ENCODE assay signal across 1 cellular context in the genomic region with DNA sequence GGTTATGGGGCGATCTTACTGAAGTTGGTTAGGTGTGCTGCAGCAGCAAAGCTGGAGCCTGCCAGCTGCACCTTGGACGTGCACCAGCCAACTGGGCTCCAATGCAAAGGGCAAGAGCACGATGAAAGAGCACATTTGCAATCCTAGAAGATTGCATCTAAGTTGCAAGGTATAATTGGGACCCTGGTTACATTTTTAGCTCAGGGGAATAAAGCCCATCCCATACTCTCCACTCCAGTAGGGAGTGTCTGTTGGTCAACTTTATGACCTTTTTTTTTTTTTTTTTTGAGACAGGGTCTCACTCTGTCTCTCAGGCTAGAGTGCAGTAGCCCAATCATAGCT.
TF ChIP-seq lines count a peak whose summit lies in the region.

No MANE protein-coding gene starts in this region.

TF ChIP-seq in GM12878, 131 proteins besides CTCF, POLR2A, EP300 and RAD21:
- TF ChIP-seq ZBED1 (IDR thresholded peaks at IDR 0.05; ENCODE audit: borderline replicate concordance), result 0 out of 2 replicates have a peak, but pooled peaks have one; percentile 35
- TF ChIP-seq, protein P1, sequence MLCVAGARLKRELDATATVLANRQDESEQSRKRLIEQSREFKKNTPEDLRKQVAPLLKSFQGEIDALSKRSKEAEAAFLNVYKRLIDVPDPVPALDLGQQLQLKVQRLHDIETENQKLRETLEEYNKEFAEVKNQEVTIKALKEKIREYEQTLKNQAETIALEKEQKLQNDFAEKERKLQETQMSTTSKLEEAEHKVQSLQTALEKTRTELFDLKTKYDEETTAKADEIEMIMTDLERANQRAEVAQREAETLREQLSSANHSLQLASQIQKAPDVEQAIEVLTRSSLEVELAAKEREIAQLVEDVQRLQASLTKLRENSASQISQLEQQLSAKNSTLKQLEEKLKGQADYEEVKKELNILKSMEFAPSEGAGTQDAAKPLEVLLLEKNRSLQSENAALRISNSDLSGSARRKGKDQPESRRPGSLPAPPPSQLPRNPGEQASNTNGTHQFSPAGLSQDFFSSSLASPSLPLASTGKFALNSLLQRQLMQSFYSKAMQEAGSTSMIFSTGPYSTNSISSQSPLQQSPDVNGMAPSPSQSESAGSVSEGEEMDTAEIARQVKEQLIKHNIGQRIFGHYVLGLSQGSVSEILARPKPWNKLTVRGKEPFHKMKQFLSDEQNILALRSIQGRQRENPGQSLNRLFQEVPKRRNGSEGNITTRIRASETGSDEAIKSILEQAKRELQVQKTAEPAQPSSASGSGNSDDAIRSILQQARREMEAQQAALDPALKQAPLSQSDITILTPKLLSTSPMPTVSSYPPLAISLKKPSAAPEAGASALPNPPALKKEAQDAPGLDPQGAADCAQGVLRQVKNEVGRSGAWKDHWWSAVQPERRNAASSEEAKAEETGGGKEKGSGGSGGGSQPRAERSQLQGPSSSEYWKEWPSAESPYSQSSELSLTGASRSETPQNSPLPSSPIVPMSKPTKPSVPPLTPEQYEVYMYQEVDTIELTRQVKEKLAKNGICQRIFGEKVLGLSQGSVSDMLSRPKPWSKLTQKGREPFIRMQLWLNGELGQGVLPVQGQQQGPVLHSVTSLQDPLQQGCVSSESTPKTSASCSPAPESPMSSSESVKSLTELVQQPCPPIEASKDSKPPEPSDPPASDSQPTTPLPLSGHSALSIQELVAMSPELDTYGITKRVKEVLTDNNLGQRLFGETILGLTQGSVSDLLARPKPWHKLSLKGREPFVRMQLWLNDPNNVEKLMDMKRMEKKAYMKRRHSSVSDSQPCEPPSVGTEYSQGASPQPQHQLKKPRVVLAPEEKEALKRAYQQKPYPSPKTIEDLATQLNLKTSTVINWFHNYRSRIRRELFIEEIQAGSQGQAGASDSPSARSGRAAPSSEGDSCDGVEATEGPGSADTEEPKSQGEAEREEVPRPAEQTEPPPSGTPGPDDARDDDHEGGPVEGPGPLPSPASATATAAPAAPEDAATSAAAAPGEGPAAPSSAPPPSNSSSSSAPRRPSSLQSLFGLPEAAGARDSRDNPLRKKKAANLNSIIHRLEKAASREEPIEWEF (IDR thresholded peaks at IDR 0.05; ENCODE audit: insufficient replicate concordance, low read depth, low read length), result no peak
- TF ChIP-seq, protein P2, sequence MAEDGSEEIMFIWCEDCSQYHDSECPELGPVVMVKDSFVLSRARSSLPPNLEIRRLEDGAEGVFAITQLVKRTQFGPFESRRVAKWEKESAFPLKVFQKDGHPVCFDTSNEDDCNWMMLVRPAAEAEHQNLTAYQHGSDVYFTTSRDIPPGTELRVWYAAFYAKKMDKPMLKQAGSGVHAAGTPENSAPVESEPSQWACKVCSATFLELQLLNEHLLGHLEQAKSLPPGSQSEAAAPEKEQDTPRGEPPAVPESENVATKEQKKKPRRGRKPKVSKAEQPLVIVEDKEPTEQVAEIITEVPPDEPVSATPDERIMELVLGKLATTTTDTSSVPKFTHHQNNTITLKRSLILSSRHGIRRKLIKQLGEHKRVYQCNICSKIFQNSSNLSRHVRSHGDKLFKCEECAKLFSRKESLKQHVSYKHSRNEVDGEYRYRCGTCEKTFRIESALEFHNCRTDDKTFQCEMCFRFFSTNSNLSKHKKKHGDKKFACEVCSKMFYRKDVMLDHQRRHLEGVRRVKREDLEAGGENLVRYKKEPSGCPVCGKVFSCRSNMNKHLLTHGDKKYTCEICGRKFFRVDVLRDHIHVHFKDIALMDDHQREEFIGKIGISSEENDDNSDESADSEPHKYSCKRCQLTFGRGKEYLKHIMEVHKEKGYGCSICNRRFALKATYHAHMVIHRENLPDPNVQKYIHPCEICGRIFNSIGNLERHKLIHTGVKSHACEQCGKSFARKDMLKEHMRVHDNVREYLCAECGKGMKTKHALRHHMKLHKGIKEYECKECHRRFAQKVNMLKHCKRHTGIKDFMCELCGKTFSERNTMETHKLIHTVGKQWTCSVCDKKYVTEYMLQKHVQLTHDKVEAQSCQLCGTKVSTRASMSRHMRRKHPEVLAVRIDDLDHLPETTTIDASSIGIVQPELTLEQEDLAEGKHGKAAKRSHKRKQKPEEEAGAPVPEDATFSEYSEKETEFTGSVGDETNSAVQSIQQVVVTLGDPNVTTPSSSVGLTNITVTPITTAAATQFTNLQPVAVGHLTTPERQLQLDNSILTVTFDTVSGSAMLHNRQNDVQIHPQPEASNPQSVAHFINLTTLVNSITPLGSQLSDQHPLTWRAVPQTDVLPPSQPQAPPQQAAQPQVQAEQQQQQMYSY (CRISPR knock-in tag; IDR thresholded peaks at IDR 0.05), result 0 out of 2 replicates have a peak, but pooled peaks have one; percentile 7
- peak; percentile 14; the same call in 1 of the 2 replicates for TF ChIP-seq POLR2AphosphoS5 (IDR thresholded peaks at IDR 0.05; ENCODE audit: low read length)
